In genomic region chr4:80178964-80179363, GRCh38 we compare ENCODE assay signal across 29 cellular contexts.
"Had no signal": no experiment of that assay in that cellular context is flagged by ENCODE, and none has a peak within 500 bp of the region (broad histone marks: within the 10 kb centered on the region; RNA-seq: fewer than 3 reads in every experiment).

No MANE protein-coding gene starts in this region.

- H3K4me3 ChIP-seq: neural progenitor cell, ovary, psoas muscle, right lobe of liver, sigmoid colon, suprapubic skin, testis, tibial artery, transverse colon, upper lobe of right lung, uterus had no signal

- H3K36me3 ChIP-seq: neural progenitor cell, ovary, right lobe of liver, sigmoid colon, suprapubic skin, tibial artery, transverse colon, upper lobe of right lung, uterus had no signal

- H3K27ac Mint-ChIP-seq: natural killer cell; nephron; neural progenitor cell; progenitor cell of endocrine pancreas; stimulated activated effector memory CD8-positive, alpha-beta T cell treated with anti-CD3 and anti-CD28 coated beads, Interleukin-12 subunit alpha, Interleukin-12 subunit beta, amount 100 ng/mL, for 72 hours; type B pancreatic cell had no signal

- H3K9me3 ChIP-seq: ovary, right lobe of liver, testis, transverse colon, uterus had no signal

- DNase-seq: natural killer cell; occipital lobe; ovary; posterior cingulate gyrus; psoas muscle; right cardiac atrium; right lobe of liver; sigmoid colon; small intestine; stimulated activated CD4-positive, alpha-beta T cell treated with anti-CD3 and anti-CD28 coated beads, Interleukin-15, amount 100 ng/mL, for 24 hours; stimulated activated CD4-positive, alpha-beta T cell treated with anti-CD3 and anti-CD28 coated beads, Interleukin-2, amount 100 ng/mL, for 24 hours; stimulated activated CD4-positive, alpha-beta T cell treated with anti-CD3 and anti-CD28 coated beads, Interleukin-2, amount 100 ng/mL, for 48 hours; stimulated activated CD4-positive, alpha-beta T cell treated with anti-CD3 and anti-CD28 coated beads, Interleukin-4, amount 100 ng/mL, for 24 hours; stimulated activated naive CD4-positive, alpha-beta T cell; stimulated activated naive CD8-positive, alpha-beta T cell treated with anti-CD3 and anti-CD28 coated beads, Interleukin-15, amount 100 ng/mL, for 72 hours; stimulated activated naive CD8-positive, alpha-beta T cell treated with anti-CD3 and anti-CD28 coated beads, Interleukin-15, Interleukin-2, amounts not matched to agents 100 U/mL and 50 U/mL, for 24 hours; substantia nigra; testis; tibial artery; transverse colon; upper lobe of right lung; uterus had no signal

- H3K36me3 Mint-ChIP-seq: natural killer cell, neural progenitor cell, type B pancreatic cell had no signal

- H3K9me3 Mint-ChIP-seq: natural killer cell had no signal

- H3K4me1 ChIP-seq: neural progenitor cell, parathyroid adenoma, psoas muscle, uterus had no signal

- H3K27me3 Mint-ChIP-seq: stimulated activated naive CD8-positive, alpha-beta T cell treated with anti-CD3 and anti-CD28 coated beads, Interleukin-15, amount 100 ng/mL, for 72 hours had no signal

- H3K27me3 ChIP-seq: ovary, right lobe of liver, sigmoid colon, testis, tibial artery, upper lobe of right lung, uterus had no signal

- H2AFZ ChIP-seq: neural progenitor cell, parathyroid adenoma had no signal

- H3K27ac ChIP-seq: neural progenitor cell, ovary, parathyroid adenoma, psoas muscle, right lobe of liver, sigmoid colon, suprapubic skin, testis, tibial artery, transverse colon, upper lobe of right lung, uterus had no signal

- H3K4me2 ChIP-seq: neural progenitor cell had no signal

- H3K4me3 Mint-ChIP-seq: natural killer cell; nephron; neural progenitor cell; stimulated activated effector memory CD8-positive, alpha-beta T cell treated with anti-CD3 and anti-CD28 coated beads, Interleukin-12 subunit alpha, Interleukin-12 subunit beta, amount 100 ng/mL, for 72 hours; stimulated activated naive CD8-positive, alpha-beta T cell treated with anti-CD3 and anti-CD28 coated beads, Interleukin-15, amount 100 ng/mL, for 72 hours; type B pancreatic cell had no signal

- H3K79me2 ChIP-seq: parathyroid adenoma had no signal

- H3K4me1 Mint-ChIP-seq: neural progenitor cell had no signal

- H3K9ac ChIP-seq: neural progenitor cell, parathyroid adenoma had no signal

- ATAC-seq: natural killer cell; psoas muscle; right cardiac atrium; right lobe of liver; stimulated activated effector memory CD8-positive, alpha-beta T cell treated with anti-CD3 and anti-CD28 coated beads, Interleukin-12 subunit alpha, Interleukin-12 subunit beta, amount 100 ng/mL, for 72 hours; stimulated activated naive CD8-positive, alpha-beta T cell treated with anti-CD3 and anti-CD28 coated beads, Interleukin-15, amount 100 ng/mL, for 72 hours; stimulated activated naive CD8-positive, alpha-beta T cell treated with anti-CD3 and anti-CD28 coated beads, Interleukin-15, Interleukin-2, amounts not matched to agents 100 U/mL and 50 U/mL, for 24 hours; upper lobe of right lung had no signal
